1 cellular context compared by ENCODE assay signal in the genomic region with DNA sequence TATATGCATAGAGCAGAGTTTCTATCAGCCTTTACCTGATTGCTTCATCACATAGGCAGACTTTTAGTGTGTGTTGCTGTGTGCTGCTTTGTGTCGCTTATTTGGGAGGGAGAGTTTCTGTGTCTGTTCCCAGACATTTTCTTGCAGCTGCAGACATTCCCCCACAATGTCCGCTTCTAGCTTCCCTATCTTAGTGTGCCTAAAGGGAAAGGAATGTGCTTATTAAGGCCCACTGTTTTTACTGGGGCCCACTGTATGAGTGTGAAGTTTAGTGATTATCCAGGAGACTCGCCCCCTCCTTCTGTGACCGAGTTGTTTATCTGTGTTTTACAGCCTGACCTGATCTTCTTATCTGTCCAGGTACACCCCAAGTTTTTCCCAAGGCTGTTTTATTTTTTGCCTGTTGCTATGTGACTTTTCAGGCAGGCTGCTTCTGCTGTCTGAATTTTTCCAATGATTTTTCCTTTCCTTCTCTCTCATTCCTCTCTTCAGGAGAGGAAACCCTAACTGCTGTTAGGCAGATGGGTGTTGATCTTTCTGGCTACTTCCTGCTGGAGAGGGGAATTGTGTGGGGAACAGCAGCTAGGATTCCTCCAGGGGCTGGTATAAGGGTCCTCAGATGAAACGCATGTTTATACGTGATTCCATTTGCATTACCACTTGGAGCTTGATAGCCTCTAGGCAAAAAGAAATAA.
TF ChIP-seq lines count a peak whose summit lies in the region.

No MANE protein-coding gene starts in this region.

TF ChIP-seq in GM23338, 12 proteins besides CTCF, POLR2A, EP300 and RAD21 (continued from another document):
- TF ChIP-seq, protein P1, sequence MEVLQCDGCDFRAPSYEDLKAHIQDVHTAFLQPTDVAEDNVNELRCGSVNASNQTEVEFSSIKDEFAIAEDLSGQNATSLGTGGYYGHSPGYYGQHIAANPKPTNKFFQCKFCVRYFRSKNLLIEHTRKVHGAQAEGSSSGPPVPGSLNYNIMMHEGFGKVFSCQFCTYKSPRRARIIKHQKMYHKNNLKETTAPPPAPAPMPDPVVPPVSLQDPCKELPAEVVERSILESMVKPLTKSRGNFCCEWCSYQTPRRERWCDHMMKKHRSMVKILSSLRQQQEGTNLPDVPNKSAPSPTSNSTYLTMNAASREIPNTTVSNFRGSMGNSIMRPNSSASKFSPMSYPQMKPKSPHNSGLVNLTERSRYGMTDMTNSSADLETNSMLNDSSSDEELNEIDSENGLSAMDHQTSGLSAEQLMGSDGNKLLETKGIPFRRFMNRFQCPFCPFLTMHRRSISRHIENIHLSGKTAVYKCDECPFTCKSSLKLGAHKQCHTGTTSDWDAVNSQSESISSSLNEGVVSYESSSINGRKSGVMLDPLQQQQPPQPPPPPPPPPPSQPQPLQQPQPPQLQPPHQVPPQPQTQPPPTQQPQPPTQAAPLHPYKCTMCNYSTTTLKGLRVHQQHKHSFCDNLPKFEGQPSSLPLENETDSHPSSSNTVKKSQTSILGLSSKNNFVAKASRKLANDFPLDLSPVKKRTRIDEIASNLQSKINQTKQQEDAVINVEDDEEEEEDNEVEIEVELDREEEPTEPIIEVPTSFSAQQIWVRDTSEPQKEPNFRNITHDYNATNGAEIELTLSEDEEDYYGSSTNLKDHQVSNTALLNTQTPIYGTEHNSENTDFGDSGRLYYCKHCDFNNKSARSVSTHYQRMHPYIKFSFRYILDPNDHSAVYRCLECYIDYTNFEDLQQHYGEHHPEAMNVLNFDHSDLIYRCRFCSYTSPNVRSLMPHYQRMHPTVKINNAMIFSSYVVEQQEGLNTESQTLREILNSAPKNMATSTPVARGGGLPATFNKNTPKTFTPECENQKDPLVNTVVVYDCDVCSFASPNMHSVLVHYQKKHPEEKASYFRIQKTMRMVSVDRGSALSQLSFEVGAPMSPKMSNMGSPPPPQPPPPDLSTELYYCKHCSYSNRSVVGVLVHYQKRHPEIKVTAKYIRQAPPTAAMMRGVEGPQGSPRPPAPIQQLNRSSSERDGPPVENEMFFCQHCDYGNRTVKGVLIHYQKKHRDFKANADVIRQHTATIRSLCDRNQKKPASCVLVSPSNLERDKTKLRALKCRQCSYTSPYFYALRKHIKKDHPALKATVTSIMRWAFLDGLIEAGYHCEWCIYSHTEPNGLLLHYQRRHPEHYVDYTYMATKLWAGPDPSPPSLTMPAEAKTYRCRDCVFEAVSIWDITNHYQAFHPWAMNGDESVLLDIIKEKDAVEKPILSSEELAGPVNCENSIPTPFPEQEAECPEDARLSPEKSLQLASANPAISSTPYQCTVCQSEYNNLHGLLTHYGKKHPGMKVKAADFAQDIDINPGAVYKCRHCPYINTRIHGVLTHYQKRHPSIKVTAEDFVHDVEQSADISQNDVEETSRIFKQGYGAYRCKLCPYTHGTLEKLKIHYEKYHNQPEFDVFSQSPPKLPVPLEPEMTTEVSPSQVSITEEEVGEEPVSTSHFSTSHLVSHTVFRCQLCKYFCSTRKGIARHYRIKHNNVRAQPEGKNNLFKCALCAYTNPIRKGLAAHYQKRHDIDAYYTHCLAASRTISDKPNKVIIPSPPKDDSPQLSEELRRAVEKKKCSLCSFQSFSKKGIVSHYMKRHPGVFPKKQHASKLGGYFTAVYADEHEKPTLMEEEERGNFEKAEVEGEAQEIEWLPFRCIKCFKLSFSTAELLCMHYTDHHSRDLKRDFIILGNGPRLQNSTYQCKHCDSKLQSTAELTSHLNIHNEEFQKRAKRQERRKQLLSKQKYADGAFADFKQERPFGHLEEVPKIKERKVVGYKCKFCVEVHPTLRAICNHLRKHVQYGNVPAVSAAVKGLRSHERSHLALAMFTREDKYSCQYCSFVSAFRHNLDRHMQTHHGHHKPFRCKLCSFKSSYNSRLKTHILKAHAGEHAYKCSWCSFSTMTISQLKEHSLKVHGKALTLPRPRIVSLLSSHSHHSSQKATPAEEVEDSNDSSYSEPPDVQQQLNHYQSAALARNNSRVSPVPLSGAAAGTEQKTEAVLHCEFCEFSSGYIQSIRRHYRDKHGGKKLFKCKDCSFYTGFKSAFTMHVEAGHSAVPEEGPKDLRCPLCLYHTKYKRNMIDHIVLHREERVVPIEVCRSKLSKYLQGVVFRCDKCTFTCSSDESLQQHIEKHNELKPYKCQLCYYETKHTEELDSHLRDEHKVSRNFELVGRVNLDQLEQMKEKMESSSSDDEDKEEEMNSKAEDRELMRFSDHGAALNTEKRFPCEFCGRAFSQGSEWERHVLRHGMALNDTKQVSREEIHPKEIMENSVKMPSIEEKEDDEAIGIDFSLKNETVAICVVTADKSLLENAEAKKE (CRISPR knock-in tag; IDR thresholded peaks at IDR 0.05) = no peak
- TF ChIP-seq CREB1 (CRISPR knock-in tag; IDR thresholded peaks at IDR 0.05; ENCODE audit: low read depth) (no peak), ZNF114 (CRISPR knock-in tag; IDR thresholded peaks at IDR 0.05) (no peak), EZH2 (IDR thresholded peaks at IDR 0.05; ENCODE audit: low read depth, unreplicated experiment) (no peak)
TF ChIP-seq in GM23338: peak in this region for 0.
